10 cellular contexts compared by ENCODE assay signal in genomic region chr7:2710901-2711551, GRCh38. TPM values are rescaled to one million over a fixed set of nuclear protein-coding genes. Genes with fewer than 3 reads are reported as not detected.
DNase-seq lines count a peak whose midpoint lies in the region; ATAC-seq and TF ChIP-seq lines count a peak whose summit lies in the region.
"Had no signal": no experiment of that assay in that cellular context is flagged by ENCODE, and none has a peak within 500 bp of the region (broad histone marks: within the 10 kb centered on the region; RNA-seq: fewer than 3 reads in every experiment).

No MANE protein-coding gene starts in this region.

- CTCF ChIA-PET in GM10248 (lab: Yijun Ruan, JAX), result interaction anchor here (1.1 to 4.7 kb wide), 26 partner anchors 10 to 257 kb away, joined by 3 to 65 read pairs (median 7); partner anchors contain the start of gene AMZ1

- DNase-seq in GM10248 (ENCODE audit: extremely low spot score) (peak; percentile 52), iris pigment epithelial cell (ENCODE audit: low read depth) (peak; percentile 34), KG1 (lab: John Stamatoyannopoulos, UW) (no peak), chondrocyte (ENCODE audit: low spot score) (no peak), endothelial cell (ENCODE audit: low spot score) (no peak), RKO (ENCODE audit: low spot score) (no peak)
- DNase-seq: NCI-H2029 had no signal

- peaks cover 29% of the 10 kb centered on the region for H3K4me1 Mint-ChIP-seq in chondrocyte (ENCODE audit: low read depth)
- peaks cover 29% of the 10 kb centered on the region for H3K4me1 Mint-ChIP-seq in endothelial cell (ENCODE audit: unreplicated experiment)

- H3K9me3 Mint-ChIP-seq in chondrocyte (ENCODE audit: low read depth), result peaks cover 3% of the 10 kb centered on the region
- H3K9me3 Mint-ChIP-seq in endothelial cell (ENCODE audit: unreplicated experiment), result no peaks in the 10 kb centered on the region

- H3K27me3 Mint-ChIP-seq in chondrocyte (ENCODE audit: low read depth) (no peaks in the 10 kb centered on the region), endothelial cell (ENCODE audit: unreplicated experiment) (peaks cover 19% of the 10 kb centered on the region)

- H3K9me3 ChIP-seq in OCI-LY3 (ENCODE audit: insufficient read depth, low read length), result no peaks in the 10 kb centered on the region
- H3K9me3 ChIP-seq: ascending aorta had no signal

- H3K9ac ChIP-seq in OCI-LY3 (ENCODE audit: low read length), result peak overlapping the region; percentile 85; the same call in 1 of the 2 replicates

- no peaks in the 10 kb centered on the region for H3K79me2 ChIP-seq in OCI-LY3 (ENCODE audit: low read length)

- H3K36me3 Mint-ChIP-seq in chondrocyte (ENCODE audit: low read depth) (peaks cover 27% of the 10 kb centered on the region), endothelial cell (ENCODE audit: low read depth, unreplicated experiment) (peaks cover 22% of the 10 kb centered on the region)

- H4K20me1 ChIP-seq in OCI-LY3 (ENCODE audit: insufficient read depth, low read length), result no peaks in the 10 kb centered on the region

- H2AFZ ChIP-seq in OCI-LY3 (ENCODE audit: low read depth, low read length), result no peak overlapping the region

- H3K27me3 ChIP-seq in OCI-LY3 (ENCODE audit: low read depth, low read length), result no peaks in the 10 kb centered on the region
- H3K27me3 ChIP-seq: ascending aorta had no signal

- H3K4me1 ChIP-seq in OCI-LY3 (ENCODE audit: low read length), result peaks cover 36% of the 10 kb centered on the region
- H3K4me1 ChIP-seq: ascending aorta had no signal

- no peaks in the 10 kb centered on the region for H3K36me3 ChIP-seq in OCI-LY3 (replicated peaks; ENCODE audit: low read depth, low read length)

- H3K4me2 ChIP-seq in OCI-LY3 (ENCODE audit: low read length), result peak overlapping the region; percentile 100

- TF ChIP-seq CTCF in GM10248 (IDR thresholded peaks at IDR 0.05; ENCODE audit: control extremely low read depth, extremely low read depth, low read depth, missing control alignments) (no peak), OCI-LY3 (IDR thresholded peaks at IDR 0.05; ENCODE audit: low read depth, low read length) (no peak), chondrocyte (IDR thresholded peaks at IDR 0.05) (no peak), endothelial cell (IDR thresholded peaks at IDR 0.05; ENCODE audit: unreplicated experiment) (no peak)

- peak; percentile 31 for ATAC-seq in GM21367 (IDR thresholded peaks at IDR 0.05; ENCODE audit: unreplicated experiment)

- POLR2A ChIA-PET in GM10248 (lab: Yijun Ruan, JAX), result interaction anchor here (0.6 to 1.5 kb wide), 2 partner anchors 12 to 53 kb away, joined by 4 read pairs; no protein-coding TSS in a partner anchor

- H3K4me3 ChIP-seq in OCI-LY3 (ENCODE audit: low read length), result peak overlapping the region; percentile 87
- H3K4me3 ChIP-seq: ascending aorta had no signal

- H3K27ac ChIP-seq in OCI-LY3 (ENCODE audit: low read length), result 0 out of 2 replicates have a peak overlapping the region, but pooled peaks have one; percentile 76
- H3K27ac ChIP-seq: ascending aorta had no signal

- no peak overlapping the region for H3K4me3 Mint-ChIP-seq in chondrocyte (ENCODE audit: unreplicated experiment)
- no peak overlapping the region for H3K4me3 Mint-ChIP-seq in endothelial cell (ENCODE audit: unreplicated experiment)

- H3K27ac Mint-ChIP-seq in chondrocyte (ENCODE audit: unreplicated experiment) (no peak overlapping the region), endothelial cell (ENCODE audit: unreplicated experiment) (no peak overlapping the region)

RNA-seq across cellular contexts. Expression of gene AMZ1, which starts 23.0 kb away (rescaled TPM):
- 9.1 to 11.1 TPM (median 9.6 TPM) in 3 replicates for total RNA-seq in chondrocyte
- total RNA-seq in endothelial cell (ENCODE audit: unreplicated experiment), result 0.05 TPM
- total RNA-seq: ascending aorta had no signal

Comparison
In these comparisons a context has a peak if more than half of its experiments do, and no peak if none do; other contexts are left out.
1. DNase-seq: peak in GM10248 (single experiment) and iris pigment epithelial cell (single experiment); none in KG1 (single experiment), chondrocyte (single experiment), endothelial cell (single experiment) and RKO (single experiment).